15 cellular contexts compared by ENCODE assay signal in the genomic region with DNA sequence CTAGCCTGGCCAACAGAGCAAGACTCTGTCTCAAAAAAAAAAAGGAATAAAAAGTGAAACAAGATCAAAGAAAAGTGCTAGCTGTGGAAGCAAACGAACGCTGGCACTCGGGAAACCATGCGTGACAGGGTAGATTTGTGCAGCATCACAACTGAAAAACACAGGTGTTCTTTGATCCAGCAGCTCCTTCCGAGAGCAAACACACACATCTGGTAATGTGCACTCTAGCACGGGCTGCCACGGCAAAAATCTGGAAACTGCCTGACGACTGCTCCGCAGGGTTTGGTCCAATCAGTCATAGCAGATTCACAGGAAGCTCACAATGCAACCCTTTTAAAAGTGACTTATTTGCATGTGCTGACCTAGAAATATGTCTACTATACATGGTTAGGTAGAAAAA.
DNase-seq lines count a peak whose midpoint lies in the region; ATAC-seq, FAIRE-seq and TF ChIP-seq lines count a peak whose summit lies in the region.
"Had no signal": no experiment of that assay in that cellular context is flagged by ENCODE, and none has a peak within 500 bp of the region (broad histone marks: within the 10 kb centered on the region; RNA-seq: fewer than 3 reads in every experiment).

No MANE protein-coding gene starts in this region.

- peak overlapping the region in 3 of 4 donors; percentile 80 to 84 (median 81) for H3K4me3 Mint-ChIP-seq in IgD-negative memory B cell
- H3K4me3 Mint-ChIP-seq in activated T-cell treated with anti-CD3 and anti-CD28 coated beads, Interleukin-2, amount 50 U/mL, for 24 hours: no peak overlapping the region
- H3K4me3 Mint-ChIP-seq: activated CD4-positive, alpha-beta T cell treated with anti-CD3 and anti-CD28 coated beads, Interleukin-2, amount 10 ng/mL, durations not matched to agents 7 days and 5 days; activated naive CD4-positive, alpha-beta T cell treated with anti-CD3 and anti-CD28 coated beads, Interleukin-2, amount 10 ng/mL, durations not matched to agents 7 days and 5 days; H9 had no signal

- H3K27ac ChIP-seq in kidney (ENCODE audit: low read depth in 2 of 2, low read length in 2 of 2): no peak overlapping the region

- peak overlapping the region; percentile 84 to 95 (median 87) for H3K27ac Mint-ChIP-seq in IgD-negative memory B cell
- H3K27ac Mint-ChIP-seq in activated T-cell treated with anti-CD3 and anti-CD28 coated beads, Interleukin-2, amount 50 U/mL, for 24 hours: no peak overlapping the region
- H3K27ac Mint-ChIP-seq: activated CD4-positive, alpha-beta T cell treated with anti-CD3 and anti-CD28 coated beads, Interleukin-2, amount 10 ng/mL, durations not matched to agents 7 days and 5 days; activated naive CD4-positive, alpha-beta T cell treated with anti-CD3 and anti-CD28 coated beads, Interleukin-2, amount 10 ng/mL, durations not matched to agents 7 days and 5 days; H9 had no signal

- H3K9ac ChIP-seq in kidney (ENCODE audit: low read length in 2 of 2): no peak overlapping the region
- H3K9ac ChIP-seq: SK-N-SH had no signal

- peaks cover 12% of the 10 kb centered on the region for H3K36me3 Mint-ChIP-seq in IgD-negative memory B cell
- H3K36me3 Mint-ChIP-seq in activated T-cell treated with anti-CD3 and anti-CD28 coated beads, Interleukin-2, amount 50 U/mL, for 24 hours (ENCODE audit: low read depth): no peaks in the 10 kb centered on the region
- H3K36me3 Mint-ChIP-seq: activated naive CD4-positive, alpha-beta T cell treated with anti-CD3 and anti-CD28 coated beads, Interleukin-2, amount 10 ng/mL, durations not matched to agents 7 days and 5 days had no signal

- no peak overlapping the region for H3K4me3 ChIP-seq in kidney (ENCODE audit: low read length in 2 of 2)

- no peaks in the 10 kb centered on the region for H3K9me3 ChIP-seq in kidney (ENCODE audit: control insufficient read depth in 1 of 2, low read length in 2 of 2)
- H3K9me3 ChIP-seq: SK-N-SH had no signal

- intact Hi-C loops in kidney (cut with DNase I): no loop called here

- DNase-seq in COLO668 (lab: John Stamatoyannopoulos, UW; ENCODE audit: unreplicated experiment): peak; percentile 48
- DNase-seq in GM19238 (ENCODE audit: insufficient read length, low spot score): peak; percentile 10
- no peak for DNase-seq in RCC 7860 (ENCODE audit: low spot score)
- DNase-seq in kidney glomerular epithelial cell (lab: John Stamatoyannopoulos, UW): no peak
- no peak for DNase-seq in activated T-cell treated with anti-CD3 and anti-CD28 coated beads, Interleukin-2, amount 50 U/mL, for 24 hours
- no peak for DNase-seq in kidney
- DNase-seq: activated CD4-positive, alpha-beta T cell treated with anti-CD3 and anti-CD28 coated beads, Interleukin-2, amount 10 ng/mL, durations not matched to agents 7 days and 5 days; activated naive CD4-positive, alpha-beta T cell treated with anti-CD3 and anti-CD28 coated beads, Interleukin-2, amount 10 ng/mL, durations not matched to agents 7 days and 5 days; glutamatergic neuron; H9; SK-N-SH had no signal

- no peaks in the 10 kb centered on the region for H3K36me3 ChIP-seq in kidney (ENCODE audit: control insufficient read depth in 1 of 2, insufficient read depth in 2 of 2, low read length in 2 of 2)

- ATAC-seq in HG02623 (IDR thresholded peaks at IDR 0.05; ENCODE audit: unreplicated experiment): peak; percentile 68
- ATAC-seq: sciatic nerve had no signal

- TF ChIP-seq CTCF in kidney (IDR thresholded peaks at IDR 0.05; ENCODE audit: borderline replicate concordance, extremely low read depth, insufficient read depth): no peak

- peaks cover 0 to 4% (median 0%) of the 10 kb centered on the region in 3 donors for H3K9me3 Mint-ChIP-seq in IgD-negative memory B cell
- H3K9me3 Mint-ChIP-seq in activated T-cell treated with anti-CD3 and anti-CD28 coated beads, Interleukin-2, amount 50 U/mL, for 24 hours: peaks cover 9% of the 10 kb centered on the region

- FAIRE-seq in RCC 7860 (lab: Jason Lieb, UNC) (no peak), kidney (lab: Jason Lieb, UNC) (no peak)
- FAIRE-seq: colon had no signal

- H3K27me3 Mint-ChIP-seq in IgD-negative memory B cell: no peaks in the 10 kb centered on the region
- H3K27me3 Mint-ChIP-seq in activated T-cell treated with anti-CD3 and anti-CD28 coated beads, Interleukin-2, amount 50 U/mL, for 24 hours: no peaks in the 10 kb centered on the region
- H3K27me3 Mint-ChIP-seq: activated naive CD4-positive, alpha-beta T cell treated with anti-CD3 and anti-CD28 coated beads, Interleukin-2, amount 10 ng/mL, durations not matched to agents 7 days and 5 days had no signal

- H3K4me1 ChIP-seq in kidney (ENCODE audit: control insufficient read depth in 1 of 2, insufficient read depth in 1 of 2, low read depth in 1 of 2, low read length in 2 of 2): no peaks in the 10 kb centered on the region

- peaks cover 26 to 44% (median 33%) of the 10 kb centered on the region in 3 donors for H3K4me1 Mint-ChIP-seq in IgD-negative memory B cell
- no peaks in the 10 kb centered on the region for H3K4me1 Mint-ChIP-seq in activated T-cell treated with anti-CD3 and anti-CD28 coated beads, Interleukin-2, amount 50 U/mL, for 24 hours (ENCODE audit: low read depth)
- H3K4me1 Mint-ChIP-seq: activated CD4-positive, alpha-beta T cell treated with anti-CD3 and anti-CD28 coated beads, Interleukin-2, amount 10 ng/mL, durations not matched to agents 7 days and 5 days; activated naive CD4-positive, alpha-beta T cell treated with anti-CD3 and anti-CD28 coated beads, Interleukin-2, amount 10 ng/mL, durations not matched to agents 7 days and 5 days; H9 had no signal

Comparison
In these comparisons a context has a peak if more than half of its experiments do, and no peak if none do; other contexts are left out.
1. DNase-seq: peak in COLO668 (single experiment) and GM19238 (single experiment); none in RCC 7860 (single experiment), kidney glomerular epithelial cell (single experiment), activated T-cell treated with anti-CD3 and anti-CD28 coated beads, Interleukin-2, amount 50 U/mL, for 24 hours (single experiment) and kidney (single experiment).